1 cellular context compared by ENCODE assay signal in genomic region chr2:201126308-201127127, GRCh38.
TF ChIP-seq lines count a peak whose summit lies in the region.

No MANE protein-coding gene starts in this region.

TF ChIP-seq in K562, 482 proteins besides CTCF, POLR2A, EP300 and RAD21 (continued from another document and continues in another):
- TF ChIP-seq POLR2B (IDR thresholded peaks at IDR 0.05; ENCODE audit: low read depth, partially characterized antibody): no peak
- no peak for TF ChIP-seq SREBF2 (CRISPR knock-in tag; IDR thresholded peaks at IDR 0.05)
- TF ChIP-seq SAP30 (IDR thresholded peaks at IDR 0.05; ENCODE audit: borderline replicate concordance, insufficient read depth, low read depth, low read length, poor library complexity, severe bottlenecking): no peak
- no peak for TF ChIP-seq C11orf30 (IDR thresholded peaks at IDR 0.05; ENCODE audit: low read depth)
- no peak for TF ChIP-seq U2AF1 (optimal IDR thresholded peaks at IDR 0.05; ENCODE audit: low read depth, low read length)
- peak; percentile 97 for TF ChIP-seq PYGO2 (tag; IDR thresholded peaks at IDR 0.05)
- no peak for TF ChIP-seq PRDM10 (IDR thresholded peaks at IDR 0.05; ENCODE audit: partially characterized antibody)
- no peak for TF ChIP-seq RBM22 (IDR thresholded peaks at IDR 0.05; ENCODE audit: low read depth, low read length, poor library complexity, severe bottlenecking)
- TF ChIP-seq ZNF830 (CRISPR knock-in tag; IDR thresholded peaks at IDR 0.05): peak; percentile 95
- no peak; the same call in 1 of the 2 replicates for TF ChIP-seq MTA3 (IDR thresholded peaks at IDR 0.05; ENCODE audit: borderline replicate concordance)
- no peak for TF ChIP-seq ZNF217 (CRISPR knock-in tag; IDR thresholded peaks at IDR 0.05)
- no peak for TF ChIP-seq IRF1 (CRISPR knock-in tag; IDR thresholded peaks at IDR 0.05; ENCODE audit: borderline replicate concordance)
- TF ChIP-seq, protein P1, sequence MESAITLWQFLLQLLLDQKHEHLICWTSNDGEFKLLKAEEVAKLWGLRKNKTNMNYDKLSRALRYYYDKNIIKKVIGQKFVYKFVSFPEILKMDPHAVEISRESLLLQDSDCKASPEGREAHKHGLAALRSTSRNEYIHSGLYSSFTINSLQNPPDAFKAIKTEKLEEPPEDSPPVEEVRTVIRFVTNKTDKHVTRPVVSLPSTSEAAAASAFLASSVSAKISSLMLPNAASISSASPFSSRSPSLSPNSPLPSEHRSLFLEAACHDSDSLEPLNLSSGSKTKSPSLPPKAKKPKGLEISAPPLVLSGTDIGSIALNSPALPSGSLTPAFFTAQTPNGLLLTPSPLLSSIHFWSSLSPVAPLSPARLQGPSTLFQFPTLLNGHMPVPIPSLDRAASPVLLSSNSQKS (CRISPR knock-in tag; IDR thresholded peaks at IDR 0.05): peak; percentile 93
- TF ChIP-seq ZNF316 (IDR thresholded peaks at IDR 0.05): no peak
- TF ChIP-seq FOXM1 (IDR thresholded peaks at IDR 0.05; ENCODE audit: low read depth): no peak
- TF ChIP-seq FOXM1 (CRISPR knock-in tag; IDR thresholded peaks at IDR 0.05; ENCODE audit: low read depth): no peak
- no peak for TF ChIP-seq ETV5 (CRISPR knock-in tag; IDR thresholded peaks at IDR 0.05; ENCODE audit: low read depth)
- no peak for TF ChIP-seq ETV6 (IDR thresholded peaks at IDR 0.05; ENCODE audit: borderline replicate concordance in 1 of 2, low read depth in 2 of 2, low read length in 1 of 2)
- TF ChIP-seq ETV6 (CRISPR knock-in tag; IDR thresholded peaks at IDR 0.05; ENCODE audit: borderline replicate concordance): no peak
- TF ChIP-seq, protein P2, sequence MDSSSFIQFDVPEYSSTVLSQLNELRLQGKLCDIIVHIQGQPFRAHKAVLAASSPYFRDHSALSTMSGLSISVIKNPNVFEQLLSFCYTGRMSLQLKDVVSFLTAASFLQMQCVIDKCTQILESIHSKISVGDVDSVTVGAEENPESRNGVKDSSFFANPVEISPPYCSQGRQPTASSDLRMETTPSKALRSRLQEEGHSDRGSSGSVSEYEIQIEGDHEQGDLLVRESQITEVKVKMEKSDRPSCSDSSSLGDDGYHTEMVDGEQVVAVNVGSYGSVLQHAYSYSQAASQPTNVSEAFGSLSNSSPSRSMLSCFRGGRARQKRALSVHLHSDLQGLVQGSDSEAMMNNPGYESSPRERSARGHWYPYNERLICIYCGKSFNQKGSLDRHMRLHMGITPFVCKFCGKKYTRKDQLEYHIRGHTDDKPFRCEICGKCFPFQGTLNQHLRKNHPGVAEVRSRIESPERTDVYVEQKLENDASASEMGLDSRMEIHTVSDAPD (CRISPR knock-in tag; IDR thresholded peaks at IDR 0.05): peak; percentile 95
- peak; percentile 99 for TF ChIP-seq ZNF165 (CRISPR knock-in tag; IDR thresholded peaks at IDR 0.05; ENCODE audit: borderline replicate concordance)
- TF ChIP-seq KDM4B (IDR thresholded peaks at IDR 0.05; ENCODE audit: borderline replicate concordance in 2 of 2, low read depth in 1 of 2): no peak
- TF ChIP-seq SP1 (CRISPR knock-in tag; IDR thresholded peaks at IDR 0.05): no peak
- TF ChIP-seq MTA1 (IDR thresholded peaks at IDR 0.05; ENCODE audit: borderline replicate concordance): peak; percentile 57; the same call in 1 of the 2 replicates
- TF ChIP-seq BCL6 (CRISPR knock-in tag; IDR thresholded peaks at IDR 0.05): peak; percentile 98
- no peak for TF ChIP-seq KDM5B (IDR thresholded peaks at IDR 0.05; ENCODE audit: insufficient replicate concordance, low read depth, low read length)
- no peak for TF ChIP-seq CREBBP (IDR thresholded peaks at IDR 0.05; ENCODE audit: low read depth, low read length)
- peak; percentile 5; the same call in 1 of the 2 replicates for TF ChIP-seq NFIC (IDR thresholded peaks at IDR 0.05)
- peak; percentile 97 for TF ChIP-seq ZNF239 (CRISPR knock-in tag; IDR thresholded peaks at IDR 0.05)
- TF ChIP-seq NR1H2 (CRISPR knock-in tag; IDR thresholded peaks at IDR 0.05): no peak
- no peak for TF ChIP-seq CEBPG (CRISPR knock-in tag; IDR thresholded peaks at IDR 0.05)
- peak in 1 of 2 experiments; percentile 36; a peak in 1 of 4 replicates for TF ChIP-seq CEBPG (tag; conservative IDR thresholded peaks at IDR 0.05 in 1 of 2, IDR thresholded peaks at IDR 0.05 in 1 of 2)
- no peak for TF ChIP-seq NCOA6 (IDR thresholded peaks at IDR 0.05)
- TF ChIP-seq NONO (IDR thresholded peaks at IDR 0.05; ENCODE audit: low read depth in 2 of 2, low read length in 1 of 2): no peak
- TF ChIP-seq SMAD2 (IDR thresholded peaks at IDR 0.05; ENCODE audit: low read depth, low read length): no peak
- TF ChIP-seq, protein P3, sequence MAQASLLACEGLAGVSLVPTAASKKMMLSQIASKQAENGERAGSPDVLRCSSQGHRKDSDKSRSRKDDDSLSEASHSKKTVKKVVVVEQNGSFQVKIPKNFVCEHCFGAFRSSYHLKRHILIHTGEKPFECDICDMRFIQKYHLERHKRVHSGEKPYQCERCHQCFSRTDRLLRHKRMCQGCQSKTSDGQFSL (CRISPR knock-in tag; IDR thresholded peaks at IDR 0.05): no peak
- TF ChIP-seq, protein P3 (tag; IDR thresholded peaks at IDR 0.05): peak in 1 of 2 experiments; percentile 99; a peak in 2 of 4 replicates
- no peak for TF ChIP-seq ZFX (CRISPR knock-in tag; IDR thresholded peaks at IDR 0.05)
- TF ChIP-seq DMBX1 (CRISPR knock-in tag; IDR thresholded peaks at IDR 0.05; ENCODE audit: borderline replicate concordance): peak; percentile 100
- TF ChIP-seq XRCC5 (IDR thresholded peaks at IDR 0.05; ENCODE audit: low read depth, low read length): no peak
- TF ChIP-seq IRF9 (tag; IDR thresholded peaks at IDR 0.05): peak; percentile 98
- no peak for TF ChIP-seq ZC3H11A (IDR thresholded peaks at IDR 0.05; ENCODE audit: low read depth, low read length)
- TF ChIP-seq SMAD4 (CRISPR knock-in tag; conservative IDR thresholded peaks at IDR 0.05): peak; percentile 100
- no peak for TF ChIP-seq SRSF3 (IDR thresholded peaks at IDR 0.05; ENCODE audit: insufficient read depth, low read length)
- TF ChIP-seq HMG20B (CRISPR knock-in tag; IDR thresholded peaks at IDR 0.05): peak; percentile 80
- peak; percentile 98 for TF ChIP-seq E2F3 (CRISPR knock-in tag; IDR thresholded peaks at IDR 0.05)
- TF ChIP-seq, protein P4, sequence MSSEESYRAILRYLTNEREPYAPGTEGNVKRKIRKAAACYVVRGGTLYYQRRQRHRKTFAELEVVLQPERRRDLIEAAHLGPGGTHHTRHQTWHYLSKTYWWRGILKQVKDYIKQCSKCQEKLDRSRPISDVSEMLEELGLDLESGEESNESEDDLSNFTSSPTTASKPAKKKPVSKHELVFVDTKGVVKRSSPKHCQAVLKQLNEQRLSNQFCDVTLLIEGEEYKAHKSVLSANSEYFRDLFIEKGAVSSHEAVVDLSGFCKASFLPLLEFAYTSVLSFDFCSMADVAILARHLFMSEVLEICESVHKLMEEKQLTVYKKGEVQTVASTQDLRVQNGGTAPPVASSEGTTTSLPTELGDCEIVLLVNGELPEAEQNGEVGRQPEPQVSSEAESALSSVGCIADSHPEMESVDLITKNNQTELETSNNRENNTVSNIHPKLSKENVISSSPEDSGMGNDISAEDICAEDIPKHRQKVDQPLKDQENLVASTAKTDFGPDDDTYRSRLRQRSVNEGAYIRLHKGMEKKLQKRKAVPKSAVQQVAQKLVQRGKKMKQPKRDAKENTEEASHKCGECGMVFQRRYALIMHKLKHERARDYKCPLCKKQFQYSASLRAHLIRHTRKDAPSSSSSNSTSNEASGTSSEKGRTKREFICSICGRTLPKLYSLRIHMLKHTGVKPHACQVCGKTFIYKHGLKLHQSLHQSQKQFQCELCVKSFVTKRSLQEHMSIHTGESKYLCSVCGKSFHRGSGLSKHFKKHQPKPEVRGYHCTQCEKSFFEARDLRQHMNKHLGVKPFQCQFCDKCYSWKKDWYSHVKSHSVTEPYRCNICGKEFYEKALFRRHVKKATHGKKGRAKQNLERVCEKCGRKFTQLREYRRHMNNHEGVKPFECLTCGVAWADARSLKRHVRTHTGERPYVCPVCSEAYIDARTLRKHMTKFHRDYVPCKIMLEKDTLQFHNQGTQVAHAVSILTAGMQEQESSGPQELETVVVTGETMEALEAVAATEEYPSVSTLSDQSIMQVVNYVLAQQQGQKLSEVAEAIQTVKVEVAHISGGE (CRISPR knock-in tag; IDR thresholded peaks at IDR 0.05): peak in 1 of 3 experiments; percentile 89; a peak in 2 of 6 replicates
- no peak for TF ChIP-seq PTBP1 (IDR thresholded peaks at IDR 0.05; ENCODE audit: low read depth, low read length)
- TF ChIP-seq HMG20A (CRISPR knock-in tag; conservative IDR thresholded peaks at IDR 0.05): peak; percentile 94
- TF ChIP-seq ZNF76 (CRISPR knock-in tag; IDR thresholded peaks at IDR 0.05; ENCODE audit: borderline replicate concordance): peak; percentile 99
- TF ChIP-seq, protein P5, sequence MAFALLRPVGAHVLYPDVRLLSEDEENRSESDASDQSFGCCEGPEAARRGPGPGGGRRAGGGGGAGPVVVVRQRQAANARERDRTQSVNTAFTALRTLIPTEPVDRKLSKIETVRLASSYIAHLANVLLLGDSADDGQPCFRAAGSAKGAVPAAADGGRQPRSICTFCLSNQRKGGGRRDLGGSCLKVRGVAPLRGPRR (CRISPR knock-in tag; IDR thresholded peaks at IDR 0.05): peak; percentile 98
- no peak for TF ChIP-seq IRF2 (CRISPR knock-in tag; IDR thresholded peaks at IDR 0.05)
- TF ChIP-seq DPF2 (IDR thresholded peaks at IDR 0.05): no peak; the same call in 1 of the 2 replicates
- TF ChIP-seq HEY1 (CRISPR knock-in tag; IDR thresholded peaks at IDR 0.05; ENCODE audit: borderline replicate concordance): peak; percentile 89; the same call in 1 of the 2 replicates
- TF ChIP-seq FOXJ3 (CRISPR knock-in tag; IDR thresholded peaks at IDR 0.05): no peak
- no peak for TF ChIP-seq POLR3G (IDR thresholded peaks at IDR 0.05; ENCODE audit: extremely low read depth, insufficient read length, insufficient replicate concordance)
- no peak for TF ChIP-seq ARHGAP35 (IDR thresholded peaks at IDR 0.05; ENCODE audit: partially characterized antibody)
- TF ChIP-seq HDAC3 (IDR thresholded peaks at IDR 0.05; ENCODE audit: borderline replicate concordance, partially characterized antibody): no peak
- no peak for TF ChIP-seq RBM34 (IDR thresholded peaks at IDR 0.05; ENCODE audit: borderline replicate concordance, insufficient read depth, low read length)
- TF ChIP-seq GMEB1 (CRISPR knock-in tag; IDR thresholded peaks at IDR 0.05): peak; percentile 88
- no peak for TF ChIP-seq TGIF2 (CRISPR knock-in tag; IDR thresholded peaks at IDR 0.05)
